In the genomic region with DNA sequence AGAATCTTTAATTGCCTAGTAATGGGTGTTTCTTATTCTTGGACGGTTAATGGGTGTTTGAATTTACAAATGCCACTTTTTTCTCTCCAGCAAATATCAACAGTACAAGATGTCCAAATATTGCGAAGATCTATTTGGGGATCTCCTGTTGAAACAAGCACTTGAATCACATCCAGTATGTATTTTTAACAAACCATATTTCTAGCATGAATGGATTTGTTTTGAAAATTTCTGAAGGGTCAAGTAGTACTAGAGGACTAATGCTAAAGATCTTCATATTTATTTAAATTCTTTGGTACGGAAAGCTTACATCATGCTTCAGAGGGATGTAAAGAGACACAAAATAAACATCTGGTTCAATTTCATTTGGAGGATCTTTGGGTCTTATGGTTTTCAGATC, we compare ENCODE assay signal across 26 cellular contexts.
"Had no signal": no experiment of that assay in that cellular context is flagged by ENCODE, and none has a peak within 500 bp of the region (broad histone marks: within the 10 kb centered on the region; RNA-seq: fewer than 3 reads in every experiment).

No MANE protein-coding gene starts in this region.

- FAIRE-seq: keratinocyte, pancreas had no signal

- DNase-seq: kidney glomerular epithelial cell; left cardiac atrium; lower lobe of right lung; mammary epithelial cell; mesenchymal stem cell; naive thymus-derived CD8-positive, alpha-beta T cell; nucleus accumbens; pancreas; posterior cingulate gyrus; retina; right cardiac atrium; stimulated activated CD4-positive, alpha-beta T cell treated with anti-CD3 and anti-CD28 coated beads, Interleukin-12 subunit alpha, Interleukin-12 subunit beta, amount 100 ng/mL, for 4 hours; stimulated activated CD4-positive, alpha-beta T cell treated with anti-CD3 and anti-CD28 coated beads, Interleukin-15, amount 100 ng/mL, for 24 hours; stimulated activated CD4-positive, alpha-beta T cell treated with anti-CD3 and anti-CD28 coated beads, Interleukin-2, amount 100 ng/mL, for 24 hours; stimulated activated CD4-positive, alpha-beta T cell treated with anti-CD3 and anti-CD28 coated beads, Interleukin-4, amount 100 ng/mL, for 1 hour; stimulated activated naive B cell treated with anti-CD40 and anti-IgM and Interleukin-4, amounts not matched to agents 10 μg/mL and 1 μg/mL and 100 μg/mL, for 72 hours; stimulated activated naive CD8-positive, alpha-beta T cell treated with anti-CD3 and anti-CD28 coated beads, Interleukin-15, Interleukin-2, amounts not matched to agents 100 U/mL and 50 U/mL, for 24 hours; stomach; testis; uterus had no signal

- H3K4me1 ChIP-seq: pancreas, prostate gland, testis, uterus had no signal

- ATAC-seq: left cardiac atrium; left lobe of liver; lower lobe of right lung; naive thymus-derived CD8-positive, alpha-beta T cell; pancreas; right cardiac atrium; sciatic nerve; stimulated activated naive B cell treated with anti-CD40 and anti-IgM and Interleukin-4, amounts not matched to agents 10 μg/mL and 1 μg/mL and 100 μg/mL, for 72 hours; stimulated activated naive CD8-positive, alpha-beta T cell treated with anti-CD3 and anti-CD28 coated beads, Interleukin-15, Interleukin-2, amounts not matched to agents 100 U/mL and 50 U/mL, for 24 hours had no signal

- H3K4me3 ChIP-seq: lower lobe of right lung, pancreas, prostate gland, skin epidermis, stomach, testis, tibial nerve, uterus had no signal

- H3K27ac ChIP-seq: lower lobe of right lung, pancreas, prostate gland, skin epidermis, stomach, testis, tibial nerve, uterus had no signal

- H3K36me3 ChIP-seq: lower lobe of right lung, pancreas, prostate gland, uterus had no signal

- H3K9me3 ChIP-seq: lower lobe of right lung, pancreas, prostate gland, testis, tibial nerve, uterus had no signal

- H3K27me3 ChIP-seq: pancreas, stomach, testis, tibial nerve, uterus had no signal
